8 cellular contexts compared by ENCODE assay signal in the genomic region with DNA sequence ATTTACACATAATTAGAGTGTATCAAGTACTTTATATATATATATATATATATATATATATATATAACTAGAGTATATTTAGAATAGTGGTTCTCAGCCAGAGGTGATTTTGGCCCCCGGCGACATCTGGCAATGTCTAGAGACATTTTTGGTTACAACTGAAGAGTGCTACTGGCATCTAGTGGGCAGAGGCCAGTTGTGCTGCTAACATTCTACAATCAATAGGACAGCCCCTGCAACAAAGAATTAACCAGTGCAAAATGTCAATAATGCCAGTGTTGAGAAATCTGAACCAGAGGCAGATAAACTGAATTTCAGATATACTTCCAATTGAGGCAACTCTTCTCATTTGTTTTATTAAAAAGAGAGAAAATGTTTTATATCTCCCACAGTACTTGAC.
A peak's percentile ranks its signal among the peaks of the same experiment; 100 is the strongest.
DNase-seq lines count a peak whose midpoint lies in the region; ATAC-seq and TF ChIP-seq lines count a peak whose summit lies in the region.

No MANE protein-coding gene starts in this region.

- no peak overlapping the region for H3K4me3 ChIP-seq in LNCaP clone FGC (ENCODE audit: low read depth, low read length)

- peaks cover 30% of the 10 kb centered on the region for H3K4me1 Mint-ChIP-seq in activated naive CD4-positive, alpha-beta T cell treated with anti-CD3 and anti-CD28 coated beads, Interleukin-2, amount 10 ng/mL, durations not matched to agents 7 days and 5 days

- peak; percentile 70 for ATAC-seq in GM21390 (IDR thresholded peaks at IDR 0.05; ENCODE audit: unreplicated experiment)

- CTCF ChIA-PET in activated naive CD4-positive, alpha-beta T cell treated with anti-CD3 and anti-CD28 coated beads, Interleukin-2, amount 10 ng/mL, durations not matched to agents 7 days and 5 days (lab: Charles Lee): interaction anchor here (0.8 to 2.6 kb wide), 6 partner anchors 11 to 215 kb away, joined by 3 to 9 read pairs (median 4); no protein-coding TSS in a partner anchor

- peaks cover 73% of the 10 kb centered on the region for H3K36me3 Mint-ChIP-seq in activated naive CD4-positive, alpha-beta T cell treated with anti-CD3 and anti-CD28 coated beads, Interleukin-2, amount 10 ng/mL, durations not matched to agents 7 days and 5 days

- H3K4me3 Mint-ChIP-seq in activated naive CD4-positive, alpha-beta T cell treated with anti-CD3 and anti-CD28 coated beads, Interleukin-2, amount 10 ng/mL, durations not matched to agents 7 days and 5 days: no peak overlapping the region

- TF ChIP-seq CTCF in LNCaP clone FGC (IDR thresholded peaks at IDR 0.05; ENCODE audit: control insufficient read depth, extremely low read depth, insufficient read depth): peak; percentile 59

- no peaks in the 10 kb centered on the region for H3K27me3 Mint-ChIP-seq in activated naive CD4-positive, alpha-beta T cell treated with anti-CD3 and anti-CD28 coated beads, Interleukin-2, amount 10 ng/mL, durations not matched to agents 7 days and 5 days

- DNase-seq in NCI-H446 (lab: John Stamatoyannopoulos, UW) (peak; percentile 11 to 22), NCI-H446 treated with DMSO at 0.1 percent for 48 hours (lab: John Stamatoyannopoulos, UW) (no peak), LNCaP clone FGC (ENCODE audit: low read depth) (no peak), iris pigment epithelial cell (ENCODE audit: low read depth) (peak; percentile 28), NCI-H226 (no peak), DMS153 treated with DMSO at 0.1 percent for 48 hours (lab: John Stamatoyannopoulos, UW; ENCODE audit: unreplicated experiment) (no peak)
- peak; percentile 58 for DNase-seq in activated naive CD4-positive, alpha-beta T cell treated with anti-CD3 and anti-CD28 coated beads, Interleukin-2, amount 10 ng/mL, durations not matched to agents 7 days and 5 days

- H3K9me3 Mint-ChIP-seq in activated naive CD4-positive, alpha-beta T cell treated with anti-CD3 and anti-CD28 coated beads, Interleukin-2, amount 10 ng/mL, durations not matched to agents 7 days and 5 days: no peaks in the 10 kb centered on the region

- H3K27ac Mint-ChIP-seq in activated naive CD4-positive, alpha-beta T cell treated with anti-CD3 and anti-CD28 coated beads, Interleukin-2, amount 10 ng/mL, durations not matched to agents 7 days and 5 days: no peak overlapping the region

Comparison
In these comparisons a context has a peak if more than half of its experiments do, and no peak if none do; other contexts are left out.
1. DNase-seq: peak in NCI-H446 (2 of 2), activated naive CD4-positive, alpha-beta T cell treated with anti-CD3 and anti-CD28 coated beads, Interleukin-2, amount 10 ng/mL, durations not matched to agents 7 days and 5 days (single experiment) and iris pigment epithelial cell (single experiment); none in NCI-H446 treated with DMSO at 0.1 percent for 48 hours (single experiment), LNCaP clone FGC (single experiment), NCI-H226 (single experiment) and DMS153 treated with DMSO at 0.1 percent for 48 hours (single experiment).